ENCODE assay signal across 16 cellular contexts in the genomic region with DNA sequence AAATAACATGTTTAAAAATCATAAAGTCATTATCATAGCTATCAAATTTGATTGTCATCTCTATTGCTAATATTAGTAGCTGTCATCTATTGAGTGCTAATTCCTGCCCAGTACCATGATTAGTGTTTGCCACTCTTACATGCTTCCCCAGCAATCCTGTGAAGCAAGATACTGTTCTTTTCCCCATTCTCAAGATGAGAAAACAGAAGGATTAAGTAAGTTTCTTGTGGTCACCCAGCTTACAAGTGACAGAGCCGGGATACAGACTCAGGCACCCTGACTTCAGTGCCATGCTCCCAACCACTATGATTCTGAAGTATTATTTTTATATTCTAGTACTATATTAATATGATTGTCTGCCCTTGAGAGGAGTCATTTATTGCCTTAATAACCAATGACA. TPM values are rescaled to one million over a fixed set of nuclear protein-coding genes. Genes with fewer than 3 reads are reported as not detected.
DNase-seq lines count a peak whose midpoint lies in the region; ATAC-seq, FAIRE-seq and TF ChIP-seq lines count a peak whose summit lies in the region.
"Had no signal": no experiment of that assay in that cellular context is flagged by ENCODE, and none has a peak within 500 bp of the region (broad histone marks: within the 10 kb centered on the region; RNA-seq: fewer than 3 reads in every experiment).

No MANE protein-coding gene starts in this region.

- H3K27ac Mint-ChIP-seq in T-helper 17 cell: peak overlapping the region; percentile 90
- peak overlapping the region; percentile 1 to 97 (median 70) for H3K27ac Mint-ChIP-seq in naive B cell

- no peak for TF ChIP-seq POLR2A in GM12891 (IDR thresholded peaks at IDR 0.05; ENCODE audit: low read depth, low read length)

- no peaks in the 10 kb centered on the region for H3K9me3 ChIP-seq in T-helper 17 cell (ENCODE audit: control insufficient read depth, low read length, poor library complexity, severe bottlenecking)

- no peak for ATAC-seq in T-helper 17 cell
- no peak for ATAC-seq in naive B cell (ENCODE audit: low read depth in 2 of 2)
- no peak for ATAC-seq in HG02970 (IDR thresholded peaks at IDR 0.05; ENCODE audit: low FRiP score, unreplicated experiment)
- no peak for ATAC-seq in GM21786 (IDR thresholded peaks at IDR 0.05; ENCODE audit: unreplicated experiment)

- H3K27me3 Mint-ChIP-seq in T-helper 17 cell (no peaks in the 10 kb centered on the region), naive B cell (no peaks in the 10 kb centered on the region)

- peak; percentile 78 for FAIRE-seq in GM12891 (lab: Jason Lieb, UNC)

- H3K4me3 Mint-ChIP-seq in T-helper 17 cell (no peak overlapping the region), naive B cell (no peak overlapping the region)

- peak; percentile 40 for DNase-seq in NOMO-1 treated with DMSO at 0.1 percent for 48 hours (lab: John Stamatoyannopoulos, UW; ENCODE audit: unreplicated experiment)
- DNase-seq in NOMO-1 treated with dmso at 0.1 percent for 144 hours (lab: John Stamatoyannopoulos, UW; ENCODE audit: unreplicated experiment): no peak
- no peak for DNase-seq in GM12891 (ENCODE audit: insufficient read length, low spot score)
- DNase-seq in T-helper 17 cell: no peak
- no peak for DNase-seq in naive B cell
- DNase-seq in NCI-H82 treated with DMSO at 0.1 percent for 48 hours (lab: John Stamatoyannopoulos, UW; ENCODE audit: unreplicated experiment): no peak
- DNase-seq: COR-L47; effector CD8-positive, alpha-beta T cell; left cardiac atrium; NCI-H2029; NCI-H526 treated with DMSO at 0.1 percent for 48 hours; posterior cingulate gyrus; spleen; T-helper 9 cell had no signal

- H3K4me1 Mint-ChIP-seq in T-helper 17 cell (peaks cover 67% of the 10 kb centered on the region), naive B cell (peaks cover 29 to 42% (median 34%) of the 10 kb centered on the region in 3 donors)

- peaks cover 0 to under 1% (median 0%) of the 10 kb centered on the region in 7 donors for H3K9me3 Mint-ChIP-seq in naive B cell

- H3K36me3 Mint-ChIP-seq in T-helper 17 cell (ENCODE audit: low read depth) (peaks cover 2% of the 10 kb centered on the region), naive B cell (no peaks in the 10 kb centered on the region)

TF ChIP-seq in GM12891, 5 proteins besides CTCF, POLR2A, EP300 and RAD21:
- no peak for TF ChIP-seq SPI1 (IDR thresholded peaks at IDR 0.05; ENCODE audit: low read depth, low read length)
- no peak for TF ChIP-seq TAF1 (IDR thresholded peaks at IDR 0.05; ENCODE audit: low read depth, low read length)
- no peak for TF ChIP-seq POU2F2 (IDR thresholded peaks at IDR 0.05; ENCODE audit: low read depth, low read length)
- TF ChIP-seq POLR2AphosphoS5 (IDR thresholded peaks at IDR 0.05; ENCODE audit: low read depth, low read length): no peak
- TF ChIP-seq PAX5 (IDR thresholded peaks at IDR 0.05; ENCODE audit: insufficient read depth, low read length, severe bottlenecking): no peak

RNA-seq across cellular contexts. Expression of gene LRRC8C, which starts 36.5 kb away (rescaled TPM):
- polyA plus RNA-seq in GM12891 (2012; ENCODE audit: low read depth, missing spikeins): 0.72 TPM
- total RNA-seq in T-helper 17 cell: 10 to 100 TPM; 46.0 to 52.4 TPM
- polyA plus RNA-seq in naive B cell (ENCODE audit: low read depth in 6 of 6): 1 to 10 TPM; 1.3 to 4.8 (median 2.6) TPM
